In genomic region chr4:78293841-78294301, GRCh38 we compare ENCODE assay signal across 9 cellular contexts.
DNase-seq lines count a peak whose midpoint lies in the region; ATAC-seq and TF ChIP-seq lines count a peak whose summit lies in the region.
"Had no signal": no experiment of that assay in that cellular context is flagged by ENCODE, and none has a peak within 500 bp of the region (broad histone marks: within the 10 kb centered on the region; RNA-seq: fewer than 3 reads in every experiment).

No MANE protein-coding gene starts in this region.

- BruUV-seq in Calu3 (replicated peaks; lab: Mats Ljungman, UMichigan): no TSS peak

- no peak overlapping the region for H3K4me2 ChIP-seq in Loucy (ENCODE audit: low read depth, low read length, poor library complexity, severe bottlenecking)

- H3K4me1 ChIP-seq in Loucy (ENCODE audit: insufficient read depth, low read length, poor library complexity, severe bottlenecking): no peaks in the 10 kb centered on the region
- H3K4me1 ChIP-seq in Peyer's patch: no peaks in the 10 kb centered on the region

- no peaks in the 10 kb centered on the region for H3K79me2 ChIP-seq in Loucy (ENCODE audit: insufficient read depth, low read length)

- ATAC-seq in effector memory CD8-positive, alpha-beta T cell (replicated peaks): no peak
- ATAC-seq in HG02678 (IDR thresholded peaks at IDR 0.05; ENCODE audit: unreplicated experiment): no peak
- ATAC-seq: gastrocnemius medialis had no signal

- no peaks in the 10 kb centered on the region for H4K20me1 ChIP-seq in Loucy (ENCODE audit: insufficient read depth, low read length, poor library complexity, severe bottlenecking)

- no peak overlapping the region for H3K27ac ChIP-seq in Peyer's patch
- H3K27ac ChIP-seq: gastrocnemius medialis had no signal

- H3K9me3 Mint-ChIP-seq in Calu3 (ENCODE audit: low read depth, unreplicated experiment): no peaks in the 10 kb centered on the region
- no peaks in the 10 kb centered on the region for H3K9me3 Mint-ChIP-seq in chondrocyte (ENCODE audit: low read depth)
- H3K9me3 Mint-ChIP-seq in nephron: no peaks in the 10 kb centered on the region
- no peaks in the 10 kb centered on the region for H3K9me3 Mint-ChIP-seq in effector memory CD8-positive, alpha-beta T cell

- H3F3A ChIP-seq in Loucy (ENCODE audit: low read depth): no peaks in the 10 kb centered on the region

- intact Hi-C loops in Calu3 (cut with micrococcal nuclease; ENCODE audit: unreplicated experiment): loop anchor here (5.0 to 10.0 kb wide), 2 partner anchors 42 to 129 kb away; no protein-coding TSS in a partner anchor

- no peak for TF ChIP-seq CTCF in Calu3 (IDR thresholded peaks at IDR 0.05; ENCODE audit: unreplicated experiment)
- 0 out of 2 replicates have a peak, but pooled peaks have one; percentile 9 for TF ChIP-seq CTCF in Loucy (conservative IDR thresholded peaks at IDR 0.05; ENCODE audit: low read length)
- peak; percentile 58 for TF ChIP-seq CTCF in chondrocyte (IDR thresholded peaks at IDR 0.05)
- peak in 1 of 3 experiments; percentile 13 for TF ChIP-seq CTCF in nephron (IDR thresholded peaks at IDR 0.05; ENCODE audit: unreplicated experiment in 3 of 3)
- no peak for TF ChIP-seq CTCF in Peyer's patch (IDR thresholded peaks at IDR 0.05)

- no peak for TF ChIP-seq POLR2A in Peyer's patch (IDR thresholded peaks at IDR 0.05)

- H3K9ac ChIP-seq in Loucy (ENCODE audit: low read depth, low read length, poor library complexity, severe bottlenecking): no peak overlapping the region

- no peaks in the 10 kb centered on the region for H3K9me2 ChIP-seq in Loucy (replicated peaks; ENCODE audit: low read depth, low read length)

- H3K4me3 Mint-ChIP-seq in Calu3 (ENCODE audit: low read depth, unreplicated experiment) (no peak overlapping the region), chondrocyte (ENCODE audit: unreplicated experiment) (no peak overlapping the region), nephron (peak overlapping the region in 2 of 3 experiments; percentile 1 to 11)
- no peak overlapping the region for H3K4me3 Mint-ChIP-seq in effector memory CD8-positive, alpha-beta T cell

- CTCF ChIA-PET in Calu3 (lab: Charles Lee): interaction anchor here (0.6 to 1.2 kb wide), 2 partner anchors 117 to 300 kb away, joined by 3 read pairs; no protein-coding TSS in a partner anchor

- H3K36me3 Mint-ChIP-seq in Calu3 (ENCODE audit: insufficient read depth, unreplicated experiment) (no peaks in the 10 kb centered on the region), chondrocyte (ENCODE audit: low read depth) (no peaks in the 10 kb centered on the region), nephron (ENCODE audit: low read depth) (peaks cover 39% of the 10 kb centered on the region)
- no peaks in the 10 kb centered on the region for H3K36me3 Mint-ChIP-seq in effector memory CD8-positive, alpha-beta T cell (ENCODE audit: insufficient read depth)

- no peaks in the 10 kb centered on the region for H3K27me3 Mint-ChIP-seq in Calu3 (ENCODE audit: unreplicated experiment)
- no peaks in the 10 kb centered on the region for H3K27me3 Mint-ChIP-seq in chondrocyte (ENCODE audit: low read depth)
- H3K27me3 Mint-ChIP-seq in nephron (ENCODE audit: low read depth): no peaks in the 10 kb centered on the region
- H3K27me3 Mint-ChIP-seq in effector memory CD8-positive, alpha-beta T cell: peaks cover 0 to 4% of the 10 kb centered on the region in 2 donors

- H3K4me3 ChIP-seq in Loucy (ENCODE audit: low read length, poor library complexity, severe bottlenecking): no peak overlapping the region
- no peak overlapping the region for H3K4me3 ChIP-seq in Peyer's patch
- H3K4me3 ChIP-seq: gastrocnemius medialis had no signal

- H3K4me1 Mint-ChIP-seq in Calu3 (ENCODE audit: low read depth, unreplicated experiment): peaks cover 35% of the 10 kb centered on the region
- peaks cover 48% of the 10 kb centered on the region for H3K4me1 Mint-ChIP-seq in chondrocyte (ENCODE audit: low read depth)
- H3K4me1 Mint-ChIP-seq in nephron: peaks cover 73% of the 10 kb centered on the region
- H3K4me1 Mint-ChIP-seq in effector memory CD8-positive, alpha-beta T cell (ENCODE audit: low read depth in 2 of 2): no peaks in the 10 kb centered on the region

- peak overlapping the region; percentile 20; the same call in 1 of the 2 replicates for H2AFZ ChIP-seq in Loucy (ENCODE audit: low read length)

- no peaks in the 10 kb centered on the region for H3K27me3 ChIP-seq in Loucy (ENCODE audit: insufficient read depth, low read length, poor library complexity, severe bottlenecking)
- no peaks in the 10 kb centered on the region for H3K27me3 ChIP-seq in Peyer's patch
- H3K27me3 ChIP-seq: gastrocnemius medialis had no signal

- no peaks in the 10 kb centered on the region for H3K36me3 ChIP-seq in Loucy (ENCODE audit: insufficient read depth, low read length)
- no peaks in the 10 kb centered on the region for H3K36me3 ChIP-seq in Peyer's patch
- H3K36me3 ChIP-seq: gastrocnemius medialis had no signal

- H3K9me3 ChIP-seq in Loucy (ENCODE audit: insufficient read depth, low read depth, low read length) (no peaks in the 10 kb centered on the region), Peyer's patch (no peaks in the 10 kb centered on the region)
- H3K9me3 ChIP-seq: gastrocnemius medialis had no signal

- no peak overlapping the region for H3K27ac Mint-ChIP-seq in Calu3 (ENCODE audit: unreplicated experiment)
- peak overlapping the region; percentile 84 for H3K27ac Mint-ChIP-seq in chondrocyte (ENCODE audit: unreplicated experiment)
- H3K27ac Mint-ChIP-seq in nephron: peak overlapping the region; percentile 80 to 96 (median 95)
- no peak overlapping the region for H3K27ac Mint-ChIP-seq in effector memory CD8-positive, alpha-beta T cell

- DNase-seq in Calu3 (peak; percentile 11), chondrocyte (ENCODE audit: low spot score) (no peak), Peyer's patch (no peak), NCI-H774 (lab: John Stamatoyannopoulos, UW) (no peak)
- no peak for DNase-seq in effector memory CD8-positive, alpha-beta T cell
- DNase-seq: gastrocnemius medialis had no signal

Comparison
In these comparisons a context has a peak if more than half of its experiments do, and no peak if none do; other contexts are left out.
1. H3K27ac Mint-ChIP-seq: peak in chondrocyte (single experiment) and nephron (3 of 3); none in Calu3 (single experiment) and effector memory CD8-positive, alpha-beta T cell (0 of 2).
2. H3K4me3 Mint-ChIP-seq: peak in nephron (2 of 3); none in Calu3 (single experiment), chondrocyte (single experiment) and effector memory CD8-positive, alpha-beta T cell (0 of 2).
3. CTCF ChIP-seq: peak in Loucy (single experiment) and chondrocyte (single experiment); none in Calu3 (single experiment) and Peyer's patch (0 of 6).